Comparison of ENCODE assay signal across 11 cellular contexts in the genomic region with DNA sequence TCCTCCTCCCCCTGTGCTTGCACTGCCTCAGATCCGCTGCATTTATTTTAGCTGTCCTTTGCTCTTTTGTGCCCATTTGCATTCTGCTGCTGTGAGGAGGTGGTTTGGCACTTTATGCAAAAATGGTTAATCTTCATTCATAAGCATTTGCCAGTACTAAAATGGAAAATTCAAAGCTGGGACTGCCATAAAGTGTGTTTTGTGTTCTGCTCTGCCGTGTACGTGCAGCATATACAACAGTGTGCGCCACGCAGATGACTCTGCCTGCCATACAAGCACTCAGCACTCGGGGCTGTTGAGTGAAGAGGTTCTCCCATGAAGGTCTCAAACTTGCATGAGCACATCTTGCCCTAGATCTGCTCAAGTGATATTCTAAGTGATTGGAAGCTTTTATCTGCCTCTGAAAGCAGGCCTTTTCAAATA.
DNase-seq lines count a peak whose midpoint lies in the region; ATAC-seq and TF ChIP-seq lines count a peak whose summit lies in the region.
"Had no signal": no experiment of that assay in that cellular context is flagged by ENCODE, and none has a peak within 500 bp of the region (broad histone marks: within the 10 kb centered on the region; RNA-seq: fewer than 3 reads in every experiment).

No MANE protein-coding gene starts in this region.

- H3K4me1 ChIP-seq in HUES64 (ENCODE audit: insufficient read depth, low read length) (peaks cover 74% of the 10 kb centered on the region), ascending aorta (peaks cover 0 to 50% of the 10 kb centered on the region in 2 donors)

- intact Hi-C loops in ascending aorta (cut with DNase I): no loop called here

- no peak overlapping the region for H3K4me3 ChIP-seq in AG04450 (ENCODE audit: low read depth, low read length)
- peak overlapping the region; percentile 20 for H3K4me3 ChIP-seq in HUES64 (ENCODE audit: low read length)
- H3K4me3 ChIP-seq in ascending aorta: no peak overlapping the region
- H3K4me3 ChIP-seq: suprapubic skin had no signal

- H3K9ac ChIP-seq in HUES64 (ENCODE audit: low read depth, low read length): peak overlapping the region; percentile 29; the same call in 1 of the 2 replicates
- H3K9ac ChIP-seq: KMS-11 had no signal

- WGBS in HUES64: 21% methylated on average over 6 of the region's 6 CpGs

- POLR2A ChIA-PET in AG04450 (lab: Yijun Ruan, JAX): interaction anchor here (0.6 kb wide), 1 partner anchor 338 kb away, joined by 7 read pairs; no protein-coding TSS in a partner anchor

- H3K27ac ChIP-seq in AG04450 (ENCODE audit: low read depth, low read length) (peak overlapping the region; percentile 68), HUES64 (ENCODE audit: low read depth, low read length) (peak overlapping the region; percentile 66; the same call in 1 of the 2 replicates), ascending aorta (peak overlapping the region; percentile 59 to 73)
- H3K27ac ChIP-seq: suprapubic skin had no signal

- H3K27me3 ChIP-seq in AG04450 (ENCODE audit: control insufficient read depth, insufficient read depth, low read length): no peaks in the 10 kb centered on the region
- H3K27me3 ChIP-seq in HUES64 (ENCODE audit: insufficient read depth, low read length): no peaks in the 10 kb centered on the region
- no peaks in the 10 kb centered on the region for H3K27me3 ChIP-seq in ascending aorta
- H3K27me3 ChIP-seq: suprapubic skin had no signal

- no peaks in the 10 kb centered on the region for H3K9me3 ChIP-seq in AG04450 (ENCODE audit: control insufficient read depth, insufficient read depth, low read length)
- H3K9me3 ChIP-seq in HUES64 (ENCODE audit: insufficient read depth, low read depth, low read length): no peaks in the 10 kb centered on the region
- no peaks in the 10 kb centered on the region for H3K9me3 ChIP-seq in ascending aorta
- H3K9me3 ChIP-seq: suprapubic skin had no signal

- DNase-seq in AG04450 (ENCODE audit: low read depth, low spot score) (no peak), ascending aorta (ENCODE audit: low spot score in 2 of 2) (no peak), medulla oblongata (ENCODE audit: extremely low spot score) (peak; percentile 34), HT-29 (ENCODE audit: low spot score) (no peak)
- no peak for DNase-seq in stimulated activated naive CD4-positive, alpha-beta T cell (lab: John Stamatoyannopoulos, UW)
- DNase-seq in activated CD4-positive, alpha-beta T cell treated with anti-CD3 and anti-CD28 coated beads, Interleukin-2, amount 50 U/mL, for 48 hours: no peak
- DNase-seq: SIG-M5 had no signal

- TF ChIP-seq CTCF in AG04450 (IDR thresholded peaks at IDR 0.05; ENCODE audit: low read depth, low read length) (no peak), ascending aorta (IDR thresholded peaks at IDR 0.05) (no peak)

- CTCF ChIA-PET in AG04450 (lab: Charles Lee): interaction anchor here (1.0 to 1.6 kb wide), 2 partner anchors 34 to 395 kb away, joined by 3 to 5 read pairs; no protein-coding TSS in a partner anchor

- no peak for ATAC-seq in HG02852 (IDR thresholded peaks at IDR 0.05; ENCODE audit: unreplicated experiment)

- H3K36me3 ChIP-seq in HUES64 (ENCODE audit: insufficient read depth, low read length) (no peaks in the 10 kb centered on the region), ascending aorta (no peaks in the 10 kb centered on the region)
- H3K36me3 ChIP-seq: suprapubic skin had no signal
